Comparison of ENCODE assay signal across 8 cellular contexts in genomic region chr10:7409045-7409731, GRCh38. TPM values are rescaled to one million over a fixed set of nuclear protein-coding genes. Genes with fewer than 3 reads are reported as not detected.
DNase-seq lines count a peak whose midpoint lies in the region; ATAC-seq, FAIRE-seq and TF ChIP-seq lines count a peak whose summit lies in the region.

No MANE protein-coding gene starts in this region.

- H3K9me1 ChIP-seq in keratinocyte (ENCODE audit: control insufficient read depth, extremely low read depth, insufficient read depth, low read length) = no peaks in the 10 kb centered on the region

- dilution Hi-C loops in keratinocyte (cut with MboI; ENCODE audit: extremely low pct_ligation_motif_present, low sequenced_read_pairs) = no loop called here

- TF ChIP-seq POLR2A in GM12892 (IDR thresholded peaks at IDR 0.05; ENCODE audit: low read depth, low read length) = peak; percentile 59; the same call in 1 of the 2 replicates
- TF ChIP-seq POLR2A in Peyer's patch (IDR thresholded peaks at IDR 0.05) = no peak

- no peaks in the 10 kb centered on the region for H3K79me2 ChIP-seq in keratinocyte (ENCODE audit: control insufficient read depth, insufficient read depth, low read length)

- H3K4me2 ChIP-seq in keratinocyte (ENCODE audit: control insufficient read depth, extremely low read depth, insufficient read depth, low read depth, low read length) = peak overlapping the region; percentile 84

- DNase-seq in GM12892 (ENCODE audit: insufficient read length) (peak; percentile 52), HEK293T (ENCODE audit: extremely low spot score) (peak; percentile 42), Peyer's patch (peak; percentile 47 to 68 (median 52)), anterior cingulate cortex (lab: John Stamatoyannopoulos, UW) (peak in 33 of 58 donors; percentile 6 to 70 (median 48)), keratinocyte (ENCODE audit: low read depth, low spot score) (no peak), H4 (ENCODE audit: low spot score) (no peak)
- peak; percentile 74 for DNase-seq in stimulated activated CD4-positive, alpha-beta T cell treated with anti-CD3 and anti-CD28 coated beads, Interleukin-1b, Interleukin-23, amount 100 ng/mL, for 48 hours

- peak overlapping the region; percentile 68 for H2AFZ ChIP-seq in keratinocyte (ENCODE audit: control insufficient read depth, low read length)

- H3K4me3 ChIP-seq in Peyer's patch (peak overlapping the region; percentile 63 to 82 (median 71)), keratinocyte (ENCODE audit: control insufficient read depth in 2 of 3, extremely low read depth in 1 of 3, insufficient read depth in 2 of 3, low read depth in 1 of 3, low read length in 3 of 3) (peak overlapping the region; percentile 52 to 81 (median 73))

- peak overlapping the region; percentile 65 to 78 (median 68) for H3K27ac ChIP-seq in Peyer's patch
- no peak overlapping the region for H3K27ac ChIP-seq in keratinocyte (ENCODE audit: control insufficient read depth, insufficient read depth, low read length)

- ATAC-seq in HG02571 (IDR thresholded peaks at IDR 0.05; ENCODE audit: unreplicated experiment) = no peak

- H3K9ac ChIP-seq in keratinocyte (ENCODE audit: control insufficient read depth, extremely low read depth, insufficient read depth, low read length) = peak overlapping the region; percentile 29

- H3K27me3 ChIP-seq in Peyer's patch (no peaks in the 10 kb centered on the region), keratinocyte (ENCODE audit: control insufficient read depth, extremely low read depth, insufficient read depth, low read length) (peaks cover 61% of the 10 kb centered on the region)

- FAIRE-seq in GM12892 (lab: Jason Lieb, UNC) (peak; percentile 98), keratinocyte (lab: Jason Lieb, UNC) (no peak)

- no peaks in the 10 kb centered on the region for H4K20me1 ChIP-seq in keratinocyte (ENCODE audit: control insufficient read depth, extremely low read depth, insufficient read depth, low read length)

- H3K4me1 ChIP-seq in Peyer's patch (peaks cover 0 to 28% (median 17%) of the 10 kb centered on the region in 4 donors), keratinocyte (ENCODE audit: control insufficient read depth, extremely low read depth, insufficient read depth, low read length) (peaks cover 22% of the 10 kb centered on the region)

- POLR2A ChIA-PET in HEK293T (lab: Yijun Ruan, JAX) = interaction anchor here (0.7 to 1.1 kb wide), 7 partner anchors 14 to 585 kb away, joined by 3 read pairs; no protein-coding TSS in a partner anchor

- H3K36me3 ChIP-seq in Peyer's patch (no peaks in the 10 kb centered on the region), keratinocyte (ENCODE audit: control insufficient read depth in 2 of 2, extremely low read depth in 1 of 2, insufficient read depth in 2 of 2, low read length in 2 of 2) (no peaks in the 10 kb centered on the region)

- H3K9me3 ChIP-seq in Peyer's patch = no peaks in the 10 kb centered on the region
- no peaks in the 10 kb centered on the region for H3K9me3 ChIP-seq in keratinocyte (ENCODE audit: control insufficient read depth, low read depth, low read length)

- TF ChIP-seq CTCF in Peyer's patch (IDR thresholded peaks at IDR 0.05) (no peak), keratinocyte (optimal IDR thresholded peaks at IDR 0.05 in 1 of 3, IDR thresholded peaks at IDR 0.05 in 1 of 3, conservative IDR thresholded peaks at IDR 0.05 in 1 of 3; ENCODE audit: extremely low read depth in 1 of 3, insufficient read depth in 2 of 3, low read length in 3 of 3) (peak in 1 of 3 experiments; percentile 33)

- CTCF ChIA-PET in HEK293T (lab: Yijun Ruan, JAX) = interaction anchor here (1.1 to 1.7 kb wide), 2 partner anchors 108 to 140 kb away, joined by 4 to 7 read pairs; no protein-coding TSS in a partner anchor

TF ChIP-seq in HEK293T, 16 proteins besides CTCF, POLR2A, EP300 and RAD21:
- no peak for TF ChIP-seq FOXA1 (IDR thresholded peaks at IDR 0.05)
- no peak for TF ChIP-seq SUZ12 (IDR thresholded peaks at IDR 0.05)
- peak; percentile 88 for TF ChIP-seq L3MBTL2 (conservative IDR thresholded peaks at IDR 0.05)
- no peak for TF ChIP-seq CTBP1 (IDR thresholded peaks at IDR 0.05; ENCODE audit: borderline replicate concordance)
- peak; percentile 91 for TF ChIP-seq PKNOX1 (IDR thresholded peaks at IDR 0.05)
- TF ChIP-seq HDGF (IDR thresholded peaks at IDR 0.05; ENCODE audit: borderline replicate concordance) = no peak
- no peak for TF ChIP-seq FOXK2 (IDR thresholded peaks at IDR 0.05)
- no peak for TF ChIP-seq ARNT (IDR thresholded peaks at IDR 0.05)

RNA-seq across cellular contexts. Expression of gene SFMBT2, which starts 1.6 kb away (rescaled TPM):
- polyA plus RNA-seq in GM12892 (2012; ENCODE audit: missing spikeins) = 10.0 TPM
- 10 to 100 TPM in 1 of 4 donors, 1 to 10 TPM in 3; 2.6 to 26.4 (median 4.5) TPM for total RNA-seq in Peyer's patch
- polyA plus RNA-seq in keratinocyte = 0.48 to 0.71 TPM (median 0.71 TPM) in 3 replicates
- polyA plus RNA-seq in keratinocyte (2011; ENCODE audit: low read depth) = 0.07 TPM
- 0.23 and 0.51 TPM in 2 replicates for polyA plus RNA-seq in keratinocyte (2011; cell fraction: cytosol; rRNA removed)
- polyA plus RNA-seq in keratinocyte (2011; cell fraction: nucleus; rRNA removed) = 1.5 and 1.6 TPM in 2 replicates
- polyA plus RNA-seq in keratinocyte (2012; ENCODE audit: low replicate concordance) = 0.14 and 0.44 TPM in 2 replicates
- 0.69 to 2.8 TPM (median 0.79 TPM) in 3 replicates for polyA minus RNA-seq in keratinocyte
- polyA minus RNA-seq in keratinocyte (2011; cell fraction: cytosol; rRNA and poly(A)+ RNA removed) = 1.2 TPM
- polyA minus RNA-seq in keratinocyte (2011; cell fraction: nucleus; rRNA and poly(A)+ RNA removed) = 1.5 and 2.4 TPM in 2 replicates
- total RNA-seq in H4 (2014; rRNA removed; shearing (Covaris generic)) = 0.85 and 1.0 TPM in 2 replicates

Comparison
In these comparisons a context has a peak if more than half of its experiments do, and no peak if none do; other contexts are left out.
1. DNase-seq: peak in GM12892 (single experiment), HEK293T (single experiment), Peyer's patch (3 of 3), anterior cingulate cortex (33 of 58) and stimulated activated CD4-positive, alpha-beta T cell treated with anti-CD3 and anti-CD28 coated beads, Interleukin-1b, Interleukin-23, amount 100 ng/mL, for 48 hours (single experiment); none in keratinocyte (single experiment) and H4 (single experiment).